8 cellular contexts compared by ENCODE assay signal in genomic region chr12:49967042-49967776, GRCh38. TPM values are rescaled to one million over a fixed set of nuclear protein-coding genes. Genes with fewer than 3 reads are reported as not detected.
DNase-seq lines count a peak whose midpoint lies in the region; ATAC-seq and TF ChIP-seq lines count a peak whose summit lies in the region.

No MANE protein-coding gene starts in this region.

- H3K9me3 Mint-ChIP-seq in H9: no peaks in the 10 kb centered on the region
- H3K9me3 Mint-ChIP-seq in progenitor cell of endocrine pancreas (ENCODE audit: low read depth): no peaks in the 10 kb centered on the region

- no CpG with 5 or more reads among the region's 40 CpGs for WGBS in H9 (ENCODE audit: extremely low coverage, insufficient read length, low lambda C conversion rate)
- WGBS in upper lobe of left lung, 2 donors: 1% methylated on average over 12 of the region's 40 CpGs; no CpG with 5 or more reads in 1 of the 2 donors

- no peak overlapping the region for H3K56ac ChIP-seq in H9 (ENCODE audit: insufficient read length, low read depth, low read length)

- H3K27me3 ChIP-seq in H9 (ENCODE audit: insufficient read depth, low read length) (peaks cover 2% of the 10 kb centered on the region; the same call in 1 of the 2 replicates), adipocyte (replicated peaks; ENCODE audit: control insufficient read depth, insufficient read depth, low read length) (peaks cover 47% of the 10 kb centered on the region), upper lobe of left lung (peaks cover 0 to 6% (median 0%) of the 10 kb centered on the region in 4 donors)

- H3K36me3 ChIP-seq in adipocyte (ENCODE audit: control insufficient read depth, insufficient read depth, low read length, severe bottlenecking) (no peaks in the 10 kb centered on the region), upper lobe of left lung (no peaks in the 10 kb centered on the region)

- intact Hi-C loops in left cardiac atrium (cut with DNase I): loop anchor here (2.0 to 5.0 kb wide), 2 partner anchors 90 kb away; partner anchors contain the start of gene ASIC1 (in 2 of the 2)

- no peak overlapping the region for H3K23ac ChIP-seq in H9 (ENCODE audit: insufficient read length, low read depth, low read length)

- H4K91ac ChIP-seq in H9 (ENCODE audit: insufficient read length, low read depth, low read length): no peak overlapping the region

- H3K27me3 Mint-ChIP-seq in H9 (ENCODE audit: low read depth) (peaks cover 47% of the 10 kb centered on the region), progenitor cell of endocrine pancreas (peaks cover 39% of the 10 kb centered on the region)

- H3K23me2 ChIP-seq in H9 (ENCODE audit: insufficient read length, low read depth, low read length, poor library complexity, severe bottlenecking): no peaks in the 10 kb centered on the region

- H3K9ac ChIP-seq in H9 (ENCODE audit: extremely low read depth, insufficient read length, low read length) (no peak overlapping the region), adipocyte (ENCODE audit: low read length) (no peak overlapping the region)

- peak; percentile 75 for TF ChIP-seq CTCF in H9 (conservative IDR thresholded peaks at IDR 0.05)
- peak; percentile 70 for TF ChIP-seq CTCF in progenitor cell of endocrine pancreas (IDR thresholded peaks at IDR 0.05; ENCODE audit: unreplicated experiment)
- TF ChIP-seq CTCF in upper lobe of left lung (IDR thresholded peaks at IDR 0.05): peak; percentile 85 to 96 (median 96)

- no peak overlapping the region for H2BK12ac ChIP-seq in H9 (ENCODE audit: insufficient read length, low read depth, low read length)

- H3K18ac ChIP-seq in H9 (ENCODE audit: insufficient read length, low read depth, low read length): no peak overlapping the region

- H3K27ac Mint-ChIP-seq in H9: no peak overlapping the region; a peak in 1 of 7 replicates
- no peak overlapping the region for H3K27ac Mint-ChIP-seq in progenitor cell of endocrine pancreas

- H3K4me1 Mint-ChIP-seq in H9 (peaks cover 16 to 18% of the 10 kb centered on the region in 2 experiments), progenitor cell of endocrine pancreas (ENCODE audit: low read depth) (no peaks in the 10 kb centered on the region)

- H3K4ac ChIP-seq in H9 (ENCODE audit: low read depth, low read length): no peak overlapping the region

- H2BK15ac ChIP-seq in H9 (ENCODE audit: low read depth, low read length): no peak overlapping the region

- no peak overlapping the region for H4K8ac ChIP-seq in H9 (replicated peaks; ENCODE audit: insufficient read length, low read depth, low read length)

- no peak overlapping the region for H2AFZ ChIP-seq in H9 (ENCODE audit: low read length)

- peak overlapping the region; percentile 42 to 57 for H3K4me3 Mint-ChIP-seq in H9
- H3K4me3 Mint-ChIP-seq in progenitor cell of endocrine pancreas (ENCODE audit: low read depth): no peak overlapping the region

- H2AK5ac ChIP-seq in H9 (ENCODE audit: insufficient read length, low read length): no peak overlapping the region

- peak; percentile 81 for DNase-seq in DMS79 treated with DMSO at 0.1 percent for 48 hours (lab: John Stamatoyannopoulos, UW)
- peak; percentile 93 for DNase-seq in H9
- DNase-seq in NCI-H1092 treated with DMSO at 0.1 percent for 48 hours (lab: John Stamatoyannopoulos, UW): peak; percentile 81
- peak; percentile 87 for DNase-seq in T follicular helper cell (ENCODE audit: low read depth)
- peak; percentile 91 for DNase-seq in adipocyte (ENCODE audit: low read depth)
- DNase-seq in left cardiac atrium: peak; percentile 93
- DNase-seq in progenitor cell of endocrine pancreas (ENCODE audit: low spot score, unreplicated experiment): peak; percentile 90
- peak; percentile 93 to 98 for DNase-seq in upper lobe of left lung

- TF ChIP-seq POLR2A in upper lobe of left lung (IDR thresholded peaks at IDR 0.05): no peak

- peak overlapping the region; percentile 42 for H3K4me3 ChIP-seq in adipocyte (ENCODE audit: low read length)
- peak overlapping the region in 3 of 4 donors; percentile 34 to 45 (median 43) for H3K4me3 ChIP-seq in upper lobe of left lung

- no peak overlapping the region for H2BK5ac ChIP-seq in H9 (ENCODE audit: insufficient read length, low read length)

- H2BK20ac ChIP-seq in H9 (ENCODE audit: low read depth, low read length, poor library complexity, severe bottlenecking): no peak overlapping the region

- no peaks in the 10 kb centered on the region for H3K36me3 Mint-ChIP-seq in H9 (ENCODE audit: insufficient read depth in 1 of 3, low read depth in 3 of 3)
- H3K36me3 Mint-ChIP-seq in progenitor cell of endocrine pancreas (ENCODE audit: insufficient read depth): no peaks in the 10 kb centered on the region

- TF ChIP-seq EP300 in upper lobe of left lung (IDR thresholded peaks at IDR 0.05): no peak

- H3K4me1 ChIP-seq in H9 (ENCODE audit: insufficient read depth, low read length): no peaks in the 10 kb centered on the region
- peaks cover 4% of the 10 kb centered on the region for H3K4me1 ChIP-seq in adipocyte (ENCODE audit: control insufficient read depth, insufficient read depth, low read length)
- H3K4me1 ChIP-seq in upper lobe of left lung: peaks cover 11 to 44% (median 28%) of the 10 kb centered on the region in 4 donors

- peak overlapping the region; percentile 12 for H3K4me2 ChIP-seq in H9 (ENCODE audit: insufficient read depth, insufficient read length, low read length)

- no peak overlapping the region for H3K14ac ChIP-seq in H9 (ENCODE audit: insufficient read depth, low read length)

- H3T11ph ChIP-seq in H9 (ENCODE audit: low read length): no peak overlapping the region

- H4K5ac ChIP-seq in H9 (ENCODE audit: insufficient read length, low read depth, low read length): no peak overlapping the region

- H3K79me1 ChIP-seq in H9 (ENCODE audit: insufficient read depth, low read depth, low read length, poor library complexity, severe bottlenecking): no peaks in the 10 kb centered on the region

- no peak overlapping the region for H2BK120ac ChIP-seq in H9 (ENCODE audit: low read depth, low read length, poor library complexity, severe bottlenecking)

- ATAC-seq in left cardiac atrium: peak; percentile 78 to 85
- peak; percentile 90 to 92 for ATAC-seq in upper lobe of left lung (ENCODE audit: low FRiP score in 2 of 2)

- H3K79me2 ChIP-seq in H9 (ENCODE audit: insufficient read depth, low read length): no peaks in the 10 kb centered on the region

- H3K9me3 ChIP-seq in H9 (ENCODE audit: control insufficient read depth, low read depth, low read length): no peaks in the 10 kb centered on the region
- H3K9me3 ChIP-seq in adipocyte (ENCODE audit: control insufficient read depth, low read length): no peaks in the 10 kb centered on the region
- no peaks in the 10 kb centered on the region for H3K9me3 ChIP-seq in upper lobe of left lung

- no peaks in the 10 kb centered on the region for H4K20me1 ChIP-seq in H9 (ENCODE audit: control insufficient read depth, insufficient read depth, insufficient read length)

- H3K27ac ChIP-seq in H9 (ENCODE audit: insufficient read length, low read depth, low read length) (no peak overlapping the region), upper lobe of left lung (no peak overlapping the region)

RNA-seq across cellular contexts. Expression of gene AQP5, which starts 5.5 kb away (rescaled TPM):
- 2.5 and 2.8 TPM in 2 replicates for total RNA-seq in H9 (2021)
- total RNA-seq in left cardiac atrium: 1 to 10 TPM; 1.0 to 1.3 TPM
- 1.8 and 2.0 TPM in 2 replicates for total RNA-seq in progenitor cell of endocrine pancreas
- 10 to 100 TPM in 5 of 6 donors, 1 to 10 TPM in 1; 7.3 to 36.6 (median 18.1) TPM for total RNA-seq in upper lobe of left lung

RNA-seq across cellular contexts. Expression of gene AQP6, which starts 5.5 kb away (rescaled TPM):
- total RNA-seq in H9 (2021) (0.09 and 0.11 TPM in 2 replicates), left cardiac atrium (under 1 TPM; 0.13 to 0.77 TPM), progenitor cell of endocrine pancreas (0.29 TPM in 1 of 2 replicates, not detected in the other), upper lobe of left lung (under 1 TPM in 4 of 6 donors, not detected in 2; 0.06 to 0.39 (median 0.24) TPM)

RNA-seq across cellular contexts. Expression of gene AQP2, which starts 16.7 kb away (rescaled TPM):
- total RNA-seq in H9 (2021) (not detected in 2 replicates), left cardiac atrium (under 1 TPM; 0.09 to 0.24 TPM), progenitor cell of endocrine pancreas (0.29 and 1.0 TPM in 2 replicates), upper lobe of left lung (under 1 TPM in 1 of 6 donors, not detected in 5; 0.15 TPM)

RNA-seq across cellular contexts. Expression of gene RACGAP1, which starts 58.1 kb away (rescaled TPM):
- total RNA-seq in H9 (2021): 60.8 and 64.8 TPM in 2 replicates
- 10 to 100 TPM in 1 of 2 donors, 1 to 10 TPM in 1; 4.8 to 10.4 TPM for total RNA-seq in left cardiac atrium
- 40.0 and 42.1 TPM in 2 replicates for total RNA-seq in progenitor cell of endocrine pancreas
- 10 to 100 TPM; 10.3 to 22.4 (median 18.4) TPM for total RNA-seq in upper lobe of left lung
